Comparison of ENCODE assay signal across 16 cellular contexts in the genomic region with DNA sequence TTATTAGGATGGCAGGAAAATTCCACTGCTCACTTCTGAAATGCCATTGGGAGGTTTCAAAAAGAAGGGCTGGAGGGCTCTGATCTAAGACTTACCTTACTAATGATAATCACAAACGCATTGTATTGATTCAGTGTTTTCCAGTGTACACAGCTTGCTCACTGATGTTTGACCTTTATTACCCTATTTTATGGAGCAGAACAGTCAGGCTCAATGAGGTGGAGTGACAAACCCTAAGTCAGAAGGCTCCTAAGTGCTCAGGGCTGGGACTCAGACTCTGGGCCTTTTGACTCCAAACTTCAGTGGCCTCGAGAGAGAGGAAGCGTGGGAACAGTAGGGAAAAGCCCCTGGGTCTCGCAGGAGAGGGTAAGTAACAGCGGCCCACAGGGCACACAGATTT.
"Had no signal": no experiment of that assay in that cellular context is flagged by ENCODE, and none has a peak within 500 bp of the region (broad histone marks: within the 10 kb centered on the region; RNA-seq: fewer than 3 reads in every experiment).

No MANE protein-coding gene starts in this region.

- H3K27me3 ChIP-seq: suprapubic skin, thyroid gland, upper lobe of left lung, uterus had no signal

- ATAC-seq: gastrocnemius medialis; psoas muscle; sciatic nerve; stimulated activated naive CD8-positive, alpha-beta T cell treated with anti-CD3 and anti-CD28 coated beads, Interleukin-15, Interleukin-2, amounts not matched to agents 100 U/mL and 50 U/mL, for 24 hours had no signal

- H3K27ac ChIP-seq: epithelial cell of prostate, esophagus muscularis mucosa, gastrocnemius medialis, parathyroid adenoma, psoas muscle, suprapubic skin, thyroid gland, uterus had no signal

- H3K79me2 ChIP-seq: parathyroid adenoma had no signal

- H2AFZ ChIP-seq: parathyroid adenoma had no signal

- H3K36me3 ChIP-seq: gastrocnemius medialis, thyroid gland, upper lobe of left lung, uterus had no signal

- H3K4me3 ChIP-seq: esophagus muscularis mucosa, gastrocnemius medialis, psoas muscle, suprapubic skin, thyroid gland, upper lobe of left lung, uterus had no signal

- DNase-seq: caudate nucleus; cortex of kidney; effector memory CD4-positive, alpha-beta T cell; gastrocnemius medialis; psoas muscle; stimulated activated CD4-positive, alpha-beta T cell treated with anti-CD3 and anti-CD28 coated beads, Interleukin-12 subunit alpha, Interleukin-12 subunit beta, amount 100 ng/mL, for 4 hours; stimulated activated naive CD8-positive, alpha-beta T cell treated with anti-CD3 and anti-CD28 coated beads, Interleukin-15, Interleukin-2, amounts not matched to agents 100 U/mL and 50 U/mL, for 24 hours; thyroid gland; upper lobe of left lung; uterus had no signal

- H3K9me3 Mint-ChIP-seq: nephron had no signal

- H3K9ac ChIP-seq: parathyroid adenoma had no signal

- H3K4me1 ChIP-seq: gastrocnemius medialis, parathyroid adenoma, psoas muscle, uterus had no signal

- H3K4me3 Mint-ChIP-seq: nephron had no signal

- H3K27ac Mint-ChIP-seq: nephron had no signal

- H3K9me3 ChIP-seq: gastrocnemius medialis, thyroid gland, uterus had no signal
